In genomic region chr13:76123548-76123947, GRCh38 we compare ENCODE assay signal across 34 cellular contexts.
"Had no signal": no experiment of that assay in that cellular context is flagged by ENCODE, and none has a peak within 500 bp of the region (broad histone marks: within the 10 kb centered on the region; RNA-seq: fewer than 3 reads in every experiment).

No MANE protein-coding gene starts in this region.

- ATAC-seq: activated naive CD4-positive, alpha-beta T cell treated with anti-CD3 and anti-CD28 coated beads, Interleukin-2, amount 50 U/mL, for 72 hours; activated naive CD8-positive, alpha-beta T cell treated with anti-CD3 and anti-CD28 coated beads, Interleukin-2, amount 50 U/mL, for 24 hours; activated T-cell treated with anti-CD3 and anti-CD28 coated beads, Interleukin-2, amount 50 U/mL, for 4 hours; activated T-cell treated with anti-CD3 and anti-CD28 coated beads, Interleukin-2, amount 50 U/mL, for 72 hours; activated T-helper 17 cell treated with anti-CD3 and anti-CD28 coated beads, Interleukin-2, amount 50 U/mL, for 72 hours; body of pancreas had no signal

- H3K4me3 ChIP-seq: adrenal gland, ascending aorta, body of pancreas, breast epithelium, cardiac muscle cell had no signal

- DNase-seq: activated effector memory CD4-positive, alpha-beta T cell treated with anti-CD3 and anti-CD28 coated beads, Interleukin-2, amount 50 U/mL, for 16 hours; activated effector memory CD4-positive, alpha-beta T cell treated with Interleukin-2 at 50 U/mL for 16 hours; activated gamma-delta T cell; activated gamma-delta T cell treated with Interleukin-2 at 50 U/mL for 16 hours; activated naive CD4-positive, alpha-beta T cell; activated naive CD4-positive, alpha-beta T cell treated with anti-CD3 and anti-CD28 coated beads for 36 hours; activated naive CD4-positive, alpha-beta T cell treated with anti-CD3 and anti-CD28 coated beads, Interleukin-2, amount 10 ng/mL, durations not matched to agents 7 days and 5 days; activated naive CD4-positive, alpha-beta T cell treated with anti-CD3 and anti-CD28 coated beads, Interleukin-2, amount 50 U/mL, for 16 hours; activated naive CD4-positive, alpha-beta T cell treated with Interleukin-2 at 50 U/mL for 16 hours; activated naive CD8-positive, alpha-beta T cell treated with anti-CD3 and anti-CD28 coated beads for 36 hours; activated naive CD8-positive, alpha-beta T cell treated with anti-CD3 and anti-CD28 coated beads, Interleukin-2, amount 10 ng/mL, durations not matched to agents 7 days and 5 days; activated naive CD8-positive, alpha-beta T cell treated with anti-CD3 and anti-CD28 coated beads, Interleukin-2, amount 50 U/mL, for 24 hours; activated T-cell treated with anti-CD3 and anti-CD28 coated beads, Interleukin-2, amount 50 U/mL, for 1 hour; activated T-cell treated with anti-CD3 and anti-CD28 coated beads, Interleukin-2, amount 50 U/mL, for 24 hours; activated T-cell treated with anti-CD3 and anti-CD28 coated beads, Interleukin-2, amount 50 U/mL, for 4 hours; activated T-cell treated with anti-CD3 and anti-CD28 coated beads, Interleukin-2, amount 50 U/mL, for 48 hours; activated T-cell treated with anti-CD3 and anti-CD28 coated beads, Interleukin-2, amount 50 U/mL, for 72 hours; adrenal gland; amniotic stem cell; amygdala; anterior cingulate cortex; aorta; body of pancreas; brain microvascular endothelial cell; caudate nucleus; central memory CD4-positive, alpha-beta T cell; cerebellar nuclear complex had no signal

- H3K27me3 ChIP-seq: adrenal gland, ascending aorta, body of pancreas, brain microvascular endothelial cell, breast epithelium, cardiac muscle cell had no signal

- H3K4me1 ChIP-seq: adrenal gland, ascending aorta, body of pancreas, breast epithelium had no signal

- H3K36me3 ChIP-seq: adrenal gland, ascending aorta, brain microvascular endothelial cell, breast epithelium, cardiac muscle cell had no signal

- FAIRE-seq: astrocyte, bronchial epithelial cell had no signal

- H3K27ac ChIP-seq: adrenal gland, ascending aorta, body of pancreas, brain microvascular endothelial cell, breast epithelium, cardiac muscle cell had no signal
